1 cellular context compared by ENCODE assay signal in the genomic region with DNA sequence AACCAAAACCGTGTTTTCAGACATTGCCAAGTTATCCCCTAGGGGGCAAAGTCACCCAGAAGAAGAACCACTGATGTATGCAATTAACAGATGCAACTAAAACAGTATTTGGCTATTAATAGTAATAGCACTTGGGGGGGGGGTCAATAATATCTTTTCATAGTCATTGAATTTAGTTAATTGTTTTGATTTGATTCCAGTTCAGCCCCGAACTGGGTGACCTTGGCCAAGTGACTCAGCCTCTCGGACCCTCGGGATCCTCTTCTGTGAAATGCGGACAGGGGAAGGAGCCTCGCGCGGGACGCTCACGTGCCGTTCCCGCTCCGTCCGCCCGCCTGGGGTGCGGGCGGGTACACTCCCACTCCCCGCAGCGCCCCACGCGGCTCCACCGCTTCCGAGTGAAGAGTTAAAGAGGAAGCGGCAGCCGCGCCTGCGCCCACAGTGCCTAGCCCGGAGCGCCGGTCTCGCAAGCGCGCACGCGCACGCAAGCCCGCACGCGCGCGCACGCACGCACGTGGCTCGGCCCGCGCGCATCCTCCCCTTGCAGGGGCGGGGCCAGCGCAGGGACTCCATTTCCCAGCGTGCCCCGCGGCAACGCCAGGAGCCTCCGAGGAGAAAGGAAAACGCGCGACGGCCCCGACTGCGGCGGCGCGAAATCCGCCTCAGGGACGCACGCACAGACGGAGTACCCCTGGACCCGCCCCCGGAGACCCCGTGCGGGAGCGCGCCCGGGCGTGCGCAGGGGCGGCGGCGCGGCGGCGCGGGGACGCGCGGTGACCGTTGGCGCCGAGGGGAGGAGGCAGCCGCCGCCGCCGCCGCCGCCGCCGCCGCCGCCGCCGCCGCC.
A peak's percentile ranks its signal among the peaks of the same experiment; 100 is the strongest.
TF ChIP-seq lines count a peak whose summit lies in the region.

Gene DAZAP1 (plus strand): TSS at position 769 of the 844 bp plus-strand sequence. CDS start 188 bp downstream, outside the sequence.

TF ChIP-seq in K562, 482 proteins besides CTCF, POLR2A, EP300 and RAD21 (continued from another document and continues in another):
- TF ChIP-seq GMEB1 (CRISPR knock-in tag; IDR thresholded peaks at IDR 0.05) = peak; percentile 99
- peak; percentile 53; the same call in 1 of the 2 replicates for TF ChIP-seq ZBTB12 (CRISPR knock-in tag; IDR thresholded peaks at IDR 0.05)
- TF ChIP-seq, protein P1, sequence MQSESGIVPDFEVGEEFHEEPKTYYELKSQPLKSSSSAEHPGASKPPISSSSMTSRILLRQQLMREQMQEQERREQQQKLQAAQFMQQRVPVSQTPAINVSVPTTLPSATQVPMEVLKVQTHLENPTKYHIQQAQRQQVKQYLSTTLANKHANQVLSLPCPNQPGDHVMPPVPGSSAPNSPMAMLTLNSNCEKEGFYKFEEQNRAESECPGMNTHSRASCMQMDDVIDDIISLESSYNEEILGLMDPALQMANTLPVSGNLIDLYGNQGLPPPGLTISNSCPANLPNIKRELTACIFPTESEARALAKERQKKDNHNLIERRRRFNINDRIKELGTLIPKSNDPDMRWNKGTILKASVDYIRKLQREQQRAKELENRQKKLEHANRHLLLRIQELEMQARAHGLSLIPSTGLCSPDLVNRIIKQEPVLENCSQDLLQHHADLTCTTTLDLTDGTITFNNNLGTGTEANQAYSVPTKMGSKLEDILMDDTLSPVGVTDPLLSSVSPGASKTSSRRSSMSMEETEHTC (IDR thresholded peaks at IDR 0.05) = 0 out of 2 replicates have a peak, but pooled peaks have one; percentile 49
- no peak for TF ChIP-seq ZSCAN32 (CRISPR knock-in tag; IDR thresholded peaks at IDR 0.05)
- TF ChIP-seq ZFPM2 (CRISPR knock-in tag; IDR thresholded peaks at IDR 0.05) = no peak
- peak; percentile 48; the same call in 1 of the 2 replicates for TF ChIP-seq KLF1 (tag; IDR thresholded peaks at IDR 0.05)
- TF ChIP-seq SUPT5H (IDR thresholded peaks at IDR 0.05) = peak; percentile 70
- peak; percentile 92 for TF ChIP-seq SPI1 (IDR thresholded peaks at IDR 0.05; ENCODE audit: borderline replicate concordance, low read depth, low read length)
- TF ChIP-seq MYC (IDR thresholded peaks at IDR 0.05; ENCODE audit: low read depth, low read length) = peak; percentile 99
- TF ChIP-seq MYC (CRISPR knock-in tag; IDR thresholded peaks at IDR 0.05; ENCODE audit: borderline replicate concordance, low read depth) = peak; percentile 80; the same call in 1 of the 2 replicates
- TF ChIP-seq RBBP5 (IDR thresholded peaks at IDR 0.05; ENCODE audit: borderline replicate concordance, insufficient read depth, low read length, poor library complexity, severe bottlenecking) = peak; percentile 24
- TF ChIP-seq, protein P2, sequence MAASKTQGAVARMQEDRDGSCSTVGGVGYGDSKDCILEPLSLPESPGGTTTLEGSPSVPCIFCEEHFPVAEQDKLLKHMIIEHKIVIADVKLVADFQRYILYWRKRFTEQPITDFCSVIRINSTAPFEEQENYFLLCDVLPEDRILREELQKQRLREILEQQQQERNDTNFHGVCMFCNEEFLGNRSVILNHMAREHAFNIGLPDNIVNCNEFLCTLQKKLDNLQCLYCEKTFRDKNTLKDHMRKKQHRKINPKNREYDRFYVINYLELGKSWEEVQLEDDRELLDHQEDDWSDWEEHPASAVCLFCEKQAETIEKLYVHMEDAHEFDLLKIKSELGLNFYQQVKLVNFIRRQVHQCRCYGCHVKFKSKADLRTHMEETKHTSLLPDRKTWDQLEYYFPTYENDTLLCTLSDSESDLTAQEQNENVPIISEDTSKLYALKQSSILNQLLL (CRISPR knock-in tag; IDR thresholded peaks at IDR 0.05; ENCODE audit: borderline replicate concordance) = no peak
- TF ChIP-seq NFATC3 (IDR thresholded peaks at IDR 0.05) = no peak
- no peak for TF ChIP-seq XRCC3 (IDR thresholded peaks at IDR 0.05)
- TF ChIP-seq XRCC5 (IDR thresholded peaks at IDR 0.05; ENCODE audit: low read depth, low read length) = no peak
- no peak for TF ChIP-seq SRSF7 (optimal IDR thresholded peaks at IDR 0.05; ENCODE audit: low read depth, low read length)
- no peak for TF ChIP-seq IRF1 (CRISPR knock-in tag; IDR thresholded peaks at IDR 0.05; ENCODE audit: borderline replicate concordance)
- no peak for TF ChIP-seq SMARCB1 (IDR thresholded peaks at IDR 0.05; ENCODE audit: insufficient read length, low read depth)
- peak; percentile 98 for TF ChIP-seq NRF1 (conservative IDR thresholded peaks at IDR 0.05 in 1 of 2, IDR thresholded peaks at IDR 0.05 in 1 of 2)
- TF ChIP-seq MCM7 (IDR thresholded peaks at IDR 0.05) = no peak
- TF ChIP-seq DMBX1 (CRISPR knock-in tag; IDR thresholded peaks at IDR 0.05; ENCODE audit: borderline replicate concordance) = peak; percentile 68; the same call in 1 of the 2 replicates
- TF ChIP-seq HNRNPUL1 (IDR thresholded peaks at IDR 0.05; ENCODE audit: low read length) = no peak
- TF ChIP-seq MLLT1 (IDR thresholded peaks at IDR 0.05) = no peak
- TF ChIP-seq CSDE1 (IDR thresholded peaks at IDR 0.05) = no peak
- TF ChIP-seq ZHX1 (conservative IDR thresholded peaks at IDR 0.05; ENCODE audit: low read length) = no peak
- peak; percentile 72 for TF ChIP-seq FOSL1 (tag; conservative IDR thresholded peaks at IDR 0.05)
- TF ChIP-seq BCLAF1 (IDR thresholded peaks at IDR 0.05; ENCODE audit: borderline replicate concordance in 1 of 2, control insufficient read depth in 1 of 2, low read depth in 2 of 2, low read length in 1 of 2) = no peak
- TF ChIP-seq MAFG (tag; conservative IDR thresholded peaks at IDR 0.05) = no peak
- TF ChIP-seq ESRRA (IDR thresholded peaks at IDR 0.05; ENCODE audit: borderline replicate concordance, low read depth) = peak; percentile 86
- TF ChIP-seq HMG20B (CRISPR knock-in tag; IDR thresholded peaks at IDR 0.05) = no peak
- peak; percentile 80; the same call in 1 of the 2 replicates for TF ChIP-seq NR3C1 (CRISPR knock-in tag; IDR thresholded peaks at IDR 0.05)
- no peak for TF ChIP-seq CHCHD3 (CRISPR knock-in tag; IDR thresholded peaks at IDR 0.05)
- TF ChIP-seq KDM5B (IDR thresholded peaks at IDR 0.05; ENCODE audit: insufficient replicate concordance, low read depth, low read length) = peak; percentile 60
- TF ChIP-seq GTF2A2 (tag; IDR thresholded peaks at IDR 0.05) = no peak
- TF ChIP-seq NBN (IDR thresholded peaks at IDR 0.05; ENCODE audit: low read depth) = peak; percentile 83
- no peak for TF ChIP-seq MBD1 (CRISPR knock-in tag; IDR thresholded peaks at IDR 0.05)
